ENCODE assay signal across 1 cellular context in genomic region chrX:40171513-40172168, GRCh38.
TF ChIP-seq lines count a peak whose summit lies in the region.

No MANE protein-coding gene starts in this region.

TF ChIP-seq in K562, 482 proteins besides CTCF, POLR2A, EP300 and RAD21 (continued from another document):
- TF ChIP-seq TFAP4 (CRISPR knock-in tag; IDR thresholded peaks at IDR 0.05; ENCODE audit: borderline replicate concordance) (0 out of 2 replicates have a peak, but pooled peaks have one; percentile 19), ZKSCAN8 (CRISPR knock-in tag; IDR thresholded peaks at IDR 0.05) (0 out of 2 replicates have a peak, but pooled peaks have one; percentile 6), ZNF766 (CRISPR knock-in tag; conservative IDR thresholded peaks at IDR 0.05) (0 out of 2 replicates have a peak, but pooled peaks have one; percentile 61), KDM5B (IDR thresholded peaks at IDR 0.05; ENCODE audit: insufficient replicate concordance, low read depth, low read length) (no peak), SAP30 (IDR thresholded peaks at IDR 0.05; ENCODE audit: borderline replicate concordance, insufficient read depth, low read depth, low read length, poor library complexity, severe bottlenecking) (no peak), CUX1 (CRISPR knock-in tag; IDR thresholded peaks at IDR 0.05) (peak; percentile 62; the same call in 1 of the 2 replicates), FIP1L1 (IDR thresholded peaks at IDR 0.05; ENCODE audit: low read depth, low read length, poor library complexity, severe bottlenecking) (peak; percentile 26), CC2D1A (IDR thresholded peaks at IDR 0.05) (no peak), FOXA3 (CRISPR knock-in tag; conservative IDR thresholded peaks at IDR 0.05 in 1 of 2, IDR thresholded peaks at IDR 0.05 in 1 of 2) (0 out of 4 replicates have a peak, but pooled peaks of 1 of the 2 experiments have one; percentile 35), CHCHD3 (CRISPR knock-in tag; IDR thresholded peaks at IDR 0.05) (no peak), NR4A1 (CRISPR knock-in tag; IDR thresholded peaks at IDR 0.05) (0 out of 2 replicates have a peak, but pooled peaks have one; percentile 16), NR4A1 (tag; IDR thresholded peaks at IDR 0.05) (no peak), POU5F1 (IDR thresholded peaks at IDR 0.05; ENCODE audit: borderline replicate concordance, low read depth, low read length, partially characterized antibody) (no peak), FOXP1 (CRISPR knock-in tag; IDR thresholded peaks at IDR 0.05) (peak; percentile 30; the same call in 1 of the 2 replicates), ZNF197 (CRISPR knock-in tag; IDR thresholded peaks at IDR 0.05; ENCODE audit: low read depth) (0 out of 2 replicates have a peak, but pooled peaks have one; percentile 5)
